Comparison of ENCODE assay signal across 22 cellular contexts in genomic region chr1:110324667-110325066, GRCh38. TPM values are rescaled to one million over a fixed set of nuclear protein-coding genes. Genes with fewer than 3 reads are reported as not detected.
DNase-seq lines count a peak whose midpoint lies in the region; ATAC-seq and TF ChIP-seq lines count a peak whose summit lies in the region.
"Had no signal": no experiment of that assay in that cellular context is flagged by ENCODE, and none has a peak within 500 bp of the region (broad histone marks: within the 10 kb centered on the region; RNA-seq: fewer than 3 reads in every experiment).

No MANE protein-coding gene starts in this region.

- H2BK20ac ChIP-seq in IMR-90 (ENCODE audit: low read depth, low read length) = no peak overlapping the region

- in situ Hi-C loops in T47D (cut with HindIII; ENCODE audit: low pct_unique_long_range_greater_than_20kb, low sequenced_read_pairs) = no loop called here
- in situ Hi-C loops in IMR-90 (cut with MboI; ENCODE audit: low sequenced_read_pairs) = no loop called here

- H3K56ac ChIP-seq in IMR-90 (ENCODE audit: extremely low read depth, insufficient read depth, low read length) = no peak overlapping the region

- H3K9me3 Mint-ChIP-seq in MCF 10A (ENCODE audit: unreplicated experiment) = no peaks in the 10 kb centered on the region
- H3K9me3 Mint-ChIP-seq: CD4-positive, alpha-beta T cell; CD8-positive, alpha-beta T cell had no signal

- TF ChIP-seq CTCF in MCF 10A (IDR thresholded peaks at IDR 0.05; ENCODE audit: unreplicated experiment) = no peak
- TF ChIP-seq CTCF in IMR-90 (conservative IDR thresholded peaks at IDR 0.05; ENCODE audit: low read depth, low read length) = no peak

- intact Hi-C loops in MCF 10A (cut with micrococcal nuclease) = no loop called here
- intact Hi-C loops in IMR-90 (cut with micrococcal nuclease) = no loop called here

- H3K23ac ChIP-seq in IMR-90 (ENCODE audit: low read depth, low read length) (no peak overlapping the region), neuronal stem cell (ENCODE audit: low read depth, low read length, poor library complexity) (no peak overlapping the region)

- no peak overlapping the region for H2BK12ac ChIP-seq in neuronal stem cell (ENCODE audit: low read length)

- no peak for TF ChIP-seq POLR2A in IMR-90 (IDR thresholded peaks at IDR 0.05; ENCODE audit: low read depth, low read length)

- H3K9me3 ChIP-seq in IMR-90 (ENCODE audit: control insufficient read depth, insufficient read depth, low read length) = no peaks in the 10 kb centered on the region
- H3K9me3 ChIP-seq in neuronal stem cell (replicated peaks in 1 of 2; ENCODE audit: control insufficient read depth in 2 of 2, insufficient read depth in 1 of 2, low read depth in 1 of 2, low read length in 2 of 2) = no peaks in the 10 kb centered on the region

- no peak overlapping the region for H3K4me3 Mint-ChIP-seq in MCF 10A (ENCODE audit: unreplicated experiment)
- H3K4me3 Mint-ChIP-seq: B cell; CD4-positive, alpha-beta T cell; CD8-positive, alpha-beta T cell had no signal

- TF ChIP-seq RAD21 in IMR-90 (IDR thresholded peaks at IDR 0.05; ENCODE audit: low read length) = no peak

- dilution Hi-C loops in IMR-90 (cut with HindIII; ENCODE audit: low sequenced_read_pairs, unreplicated experiment) = no loop called here

- no peak overlapping the region for H2BK5ac ChIP-seq in IMR-90 (ENCODE audit: low read depth, low read length, poor library complexity, severe bottlenecking)
- H2BK5ac ChIP-seq in neuronal stem cell (ENCODE audit: low read length) = no peak overlapping the region

- H2AK5ac ChIP-seq in IMR-90 (ENCODE audit: low read depth, low read length) (no peak overlapping the region), neuronal stem cell (ENCODE audit: low read depth, low read length) (no peak overlapping the region)

- H3K79me1 ChIP-seq in IMR-90 (ENCODE audit: low read depth in 1 of 2, low read length in 2 of 2) (no peaks in the 10 kb centered on the region), neuronal stem cell (ENCODE audit: low read depth, low read length) (no peaks in the 10 kb centered on the region)

- DNase-seq in T47D (ENCODE audit: low read depth in 1 of 2, low spot score in 1 of 2) = peak; percentile 13 to 64
- no peak for DNase-seq in MCF 10A (ENCODE audit: unreplicated experiment)
- no peak for DNase-seq in IMR-90
- peak; percentile 17 for DNase-seq in LoVo (ENCODE audit: low spot score)
- no peak for DNase-seq in SHP77 (lab: John Stamatoyannopoulos, UW)
- DNase-seq in neuronal stem cell (ENCODE audit: low spot score) = no peak
- DNase-seq: AML-193; CD4-positive, alpha-beta T cell; CD8-positive, alpha-beta T cell; DMS 273 treated with DMSO at 0.1 percent for 48 hours; DMS153; DMS53; DMS79; DND-41; EL; GDM1 had no signal

- H3K14ac ChIP-seq in IMR-90 (replicated peaks; ENCODE audit: low read depth, low read length) (no peak overlapping the region), neuronal stem cell (ENCODE audit: low read length) (no peak overlapping the region)

- H4K8ac ChIP-seq in IMR-90 (ENCODE audit: low read depth in 2 of 2, low read length in 2 of 2) = no peak overlapping the region
- no peak overlapping the region for H4K8ac ChIP-seq in neuronal stem cell (ENCODE audit: low read depth, low read length)

- no peak overlapping the region for H3K27ac ChIP-seq in IMR-90 (ENCODE audit: insufficient read depth, low read length)
- H3K27ac ChIP-seq in neuronal stem cell (replicated peaks; ENCODE audit: low read length) = no peak overlapping the region
- H3K27ac ChIP-seq: 22Rv1; A549; BLaER1 treated with 17β-estradiol and CSF1 and Interleukin-3, amounts not matched to agents 10 nM and 100 nM; C4-2B had no signal

- H3K9ac ChIP-seq in IMR-90 (ENCODE audit: low read depth, low read length) (no peak overlapping the region), neuronal stem cell (ENCODE audit: low read depth, low read length, poor library complexity) (no peak overlapping the region)
- H3K9ac ChIP-seq: BLaER1 treated with 17β-estradiol and CSF1 and Interleukin-3, amounts not matched to agents 10 nM and 100 nM had no signal

- no peak overlapping the region for H3K27ac Mint-ChIP-seq in MCF 10A (ENCODE audit: low read depth, unreplicated experiment)
- H3K27ac Mint-ChIP-seq: B cell; CD4-positive, alpha-beta T cell; CD8-positive, alpha-beta T cell had no signal

- WGBS in IMR-90 (ENCODE audit: extremely low coverage in 2 of 2, insufficient read length in 1 of 2), 2 experiments = no CpG with 5 or more reads among the region's 1 CpG
- no CpG with 5 or more reads among the region's 1 CpG for WGBS in neuronal stem cell (ENCODE audit: extremely low coverage in 2 of 2, insufficient read length in 2 of 2, insufficient replicate concordance in 1 of 2), 2 donors

- H3K9me1 ChIP-seq in IMR-90 (ENCODE audit: insufficient read depth, low read length) = no peaks in the 10 kb centered on the region

- CTCF ChIA-PET in MCF 10A (lab: Yijun Ruan, JAX) = interaction anchor here (1.1 to 28.9 kb wide), 2 partner anchors 116 to 236 kb away, joined by 3 to 1128 read pairs; partner anchors contain the start of gene KCNC4
- CTCF ChIA-PET in IMR-90 (lab: Yijun Ruan, JAX) = no interaction called here

- no peaks in the 10 kb centered on the region for H3K36me3 Mint-ChIP-seq in MCF 10A (ENCODE audit: insufficient read depth, unreplicated experiment)
- H3K36me3 Mint-ChIP-seq: CD8-positive, alpha-beta T cell had no signal

- peak; percentile 62 for ATAC-seq in IMR-90 (ENCODE audit: low read depth)
- ATAC-seq: CD8-positive, alpha-beta T cell; GM12878 had no signal

- POLR2A ChIA-PET in MCF 10A (lab: Yijun Ruan, JAX) (no interaction called here), IMR-90 (lab: Charles Lee; ENCODE audit: unreplicated experiment) (no interaction called here)

- H3K4me3 ChIP-seq in IMR-90 (ENCODE audit: insufficient read depth, low read depth, low read length) = no peak overlapping the region
- H3K4me3 ChIP-seq in neuronal stem cell (ENCODE audit: low read length in 2 of 2) = no peak overlapping the region
- H3K4me3 ChIP-seq: A549; BLaER1 treated with 17β-estradiol and CSF1 and Interleukin-3, amounts not matched to agents 10 nM and 100 nM; GM12878 had no signal

- H3K4me1 ChIP-seq in IMR-90 (ENCODE audit: control insufficient read depth, insufficient read depth, low read length) (no peaks in the 10 kb centered on the region), neuronal stem cell (ENCODE audit: control insufficient read depth in 2 of 2, insufficient read depth in 1 of 2, low read depth in 1 of 2, low read length in 2 of 2) (no peaks in the 10 kb centered on the region)
- H3K4me1 ChIP-seq: A549 had no signal

- H4K20me1 ChIP-seq in IMR-90 (ENCODE audit: insufficient read depth, low read length) = no peaks in the 10 kb centered on the region
- H4K20me1 ChIP-seq: BLaER1 treated with 17β-estradiol and CSF1 and Interleukin-3, amounts not matched to agents 10 nM and 100 nM had no signal

- H3K36me3 ChIP-seq in IMR-90 (ENCODE audit: control insufficient read depth, insufficient read depth, low read length) (no peaks in the 10 kb centered on the region), neuronal stem cell (replicated peaks in 1 of 2; ENCODE audit: control insufficient read depth in 2 of 2, insufficient read depth in 2 of 2, low read length in 2 of 2) (no peaks in the 10 kb centered on the region)
- H3K36me3 ChIP-seq: BLaER1 treated with 17β-estradiol and CSF1 and Interleukin-3, amounts not matched to agents 10 nM and 100 nM had no signal

- H2AK9ac ChIP-seq in IMR-90 (replicated peaks; ENCODE audit: low read depth, low read length, poor library complexity) = no peak overlapping the region

- BruUV-seq in MCF 10A (replicated peaks; lab: Mats Ljungman, UMichigan) (no TSS peak), IMR-90 (replicated peaks; lab: Mats Ljungman, UMichigan) (no TSS peak)

- H4K91ac ChIP-seq in IMR-90 (ENCODE audit: insufficient read depth, low read depth, low read length) (no peak overlapping the region), neuronal stem cell (ENCODE audit: low read depth, low read length, poor library complexity) (no peak overlapping the region)

- H3K4me2 ChIP-seq in IMR-90 (ENCODE audit: low read depth, low read length) (no peak overlapping the region), neuronal stem cell (ENCODE audit: insufficient read depth, low read length, poor library complexity, severe bottlenecking) (no peak overlapping the region)
- H3K4me2 ChIP-seq: A549; BLaER1 treated with 17β-estradiol and CSF1 and Interleukin-3, amounts not matched to agents 10 nM and 100 nM had no signal

- H3K4ac ChIP-seq in IMR-90 (ENCODE audit: low read depth, low read length) = no peak overlapping the region
- no peak overlapping the region for H3K4ac ChIP-seq in neuronal stem cell (ENCODE audit: low read length)

- H2BK15ac ChIP-seq in IMR-90 (ENCODE audit: low read depth, low read length) = no peak overlapping the region
- H2BK15ac ChIP-seq in neuronal stem cell (ENCODE audit: low read length) = no peak overlapping the region

- no peak overlapping the region for H2AFZ ChIP-seq in IMR-90 (replicated peaks; ENCODE audit: low read length, poor library complexity)
- H2AFZ ChIP-seq in neuronal stem cell (ENCODE audit: low read length) = no peak overlapping the region

- no peaks in the 10 kb centered on the region for H3K4me1 Mint-ChIP-seq in MCF 10A (ENCODE audit: insufficient read depth, unreplicated experiment)
- H3K4me1 Mint-ChIP-seq: B cell had no signal

- H4K5ac ChIP-seq in IMR-90 (ENCODE audit: low read depth, low read length) = no peak overlapping the region

- H3K18ac ChIP-seq in IMR-90 (ENCODE audit: low read depth, low read length) = no peak overlapping the region
- H3K18ac ChIP-seq in neuronal stem cell (ENCODE audit: low read length) = no peak overlapping the region

- H3K27me3 ChIP-seq in IMR-90 (ENCODE audit: control insufficient read depth, insufficient read depth, low read length) = peaks cover 3% of the 10 kb centered on the region; the same call in 1 of the 2 replicates
- peaks cover 0 to under 1% (median 0%) of the 10 kb centered on the region in 3 experiments for H3K27me3 ChIP-seq in neuronal stem cell (ENCODE audit: control insufficient read depth in 3 of 3, insufficient read depth in 3 of 3, low read depth in 1 of 3, low read length in 3 of 3)
- H3K27me3 ChIP-seq: BLaER1 treated with 17β-estradiol and CSF1 and Interleukin-3, amounts not matched to agents 10 nM and 100 nM had no signal

- no peaks in the 10 kb centered on the region for H3K27me3 Mint-ChIP-seq in MCF 10A (ENCODE audit: insufficient read depth, unreplicated experiment)
- H3K27me3 Mint-ChIP-seq: B cell; CD4-positive, alpha-beta T cell had no signal

- H2BK120ac ChIP-seq in IMR-90 (ENCODE audit: low read depth, low read length) = no peak overlapping the region
- H2BK120ac ChIP-seq in neuronal stem cell (ENCODE audit: low read depth, low read length) = no peak overlapping the region

TF ChIP-seq in IMR-90, 13 proteins besides CTCF, POLR2A, EP300 and RAD21 (continues in another document):
- no peak for TF ChIP-seq FOS (IDR thresholded peaks at IDR 0.05; ENCODE audit: low read depth, low read length)

RNA-seq across cellular contexts. Expression of gene RBM15, which starts 14.5 kb away (rescaled TPM):
- 31.4 and 35.9 TPM in 2 replicates for total RNA-seq in MCF 10A (2022)
- 31.7 and 32.2 TPM in 2 replicates for total RNA-seq in IMR-90 (2012; rRNA removed)
- 6.2 and 6.3 TPM in 2 replicates for polyA plus RNA-seq in IMR-90 (2012; rRNA removed)
- 3.9 and 4.2 TPM in 2 replicates for polyA plus RNA-seq in IMR-90 (2012; cell fraction: cytosol; rRNA removed)
- polyA plus RNA-seq in IMR-90 (2012; cell fraction: nucleus; rRNA removed; ENCODE audit: low replicate concordance) = 6.3 and 7.4 TPM in 2 replicates
- polyA plus RNA-seq in neuronal stem cell (2013, experiment 1 of 2) = 12.3 TPM
- polyA plus RNA-seq in neuronal stem cell (2013, experiment 2 of 2) = 13.7 TPM

Comparison
In these comparisons a context has a peak if more than half of its experiments do, and no peak if none do; other contexts are left out.
1. DNase-seq: peak in T47D (2 of 2) and LoVo (single experiment); none in MCF 10A (single experiment), IMR-90 (single experiment), SHP77 (0 of 2) and neuronal stem cell (single experiment).